ENCODE assay signal across 9 cellular contexts in the genomic region with DNA sequence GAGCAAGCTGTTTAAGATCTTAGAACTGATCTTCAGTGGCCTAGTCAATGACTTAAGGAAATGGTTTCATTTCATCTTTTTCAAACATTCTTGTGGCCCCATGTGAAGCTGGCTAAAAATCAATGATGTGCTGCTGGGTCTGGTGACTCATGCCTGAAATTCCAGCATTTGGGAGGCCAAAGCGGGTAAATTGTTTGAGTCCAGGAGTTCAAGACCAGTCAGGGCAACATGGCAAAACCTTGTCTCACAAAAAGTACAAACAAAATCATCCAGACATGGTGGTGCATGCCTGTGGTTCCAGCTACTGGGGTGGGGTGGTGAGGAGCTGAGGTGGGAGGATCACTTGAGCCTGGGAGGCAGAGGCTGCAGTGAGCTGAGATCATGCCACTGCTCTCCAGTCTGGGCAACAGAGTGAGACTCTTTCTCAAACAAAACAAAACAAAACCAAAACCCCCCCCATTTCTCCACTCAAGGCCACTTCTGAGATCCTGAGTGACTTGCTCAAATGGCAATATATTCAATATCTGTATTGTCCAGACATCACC. TPM values are rescaled to one million over a fixed set of nuclear protein-coding genes. Genes with fewer than 3 reads are reported as not detected.
DNase-seq lines count a peak whose midpoint lies in the region; ATAC-seq and TF ChIP-seq lines count a peak whose summit lies in the region.
"Had no signal": no experiment of that assay in that cellular context is flagged by ENCODE, and none has a peak within 500 bp of the region (broad histone marks: within the 10 kb centered on the region; RNA-seq: fewer than 3 reads in every experiment).

No MANE protein-coding gene starts in this region.

- H3K27me3 ChIP-seq in right atrium auricular region (no peaks in the 10 kb centered on the region), muscle layer of duodenum (ENCODE audit: low read depth, low read length) (no peaks in the 10 kb centered on the region), BE2C (no peaks in the 10 kb centered on the region), prostate gland (replicated peaks; ENCODE audit: insufficient read depth) (no peaks in the 10 kb centered on the region)

- no peak overlapping the region for H3K4me3 Mint-ChIP-seq in MCF 10A (ENCODE audit: unreplicated experiment)
- H3K4me3 Mint-ChIP-seq: WTC11 had no signal

- H3K27ac ChIP-seq in right atrium auricular region (peak overlapping the region; percentile 21 to 69), muscle layer of duodenum (ENCODE audit: low read length) (peak overlapping the region; percentile 35), prostate gland (peak overlapping the region in 1 of 2 donors; percentile 8)

- WGBS in prostate gland, result 72% methylated on average over 1 of the region's 1 CpG

- H3K9me3 ChIP-seq in right atrium auricular region (no peaks in the 10 kb centered on the region), muscle layer of duodenum (ENCODE audit: control insufficient read depth in 1 of 2, low read length in 2 of 2) (no peaks in the 10 kb centered on the region), BE2C (no peaks in the 10 kb centered on the region), prostate gland (no peaks in the 10 kb centered on the region)

- POLR2A ChIA-PET in MCF 10A (lab: Yijun Ruan, JAX), result interaction anchor here (0.7 to 1.9 kb wide), 4 partner anchors 16 to 47 kb away, joined by 3 to 4 read pairs (median 4); no protein-coding TSS in a partner anchor

- no peaks in the 10 kb centered on the region for H3K27me3 Mint-ChIP-seq in MCF 10A (ENCODE audit: insufficient read depth, unreplicated experiment)

- DNase-seq in right atrium auricular region (ENCODE audit: low spot score) (peak; percentile 63), left ventricle myocardium superior (no peak), MCF 10A (ENCODE audit: unreplicated experiment) (peak; percentile 63), BE2C (no peak), NCI-H1930 (lab: John Stamatoyannopoulos, UW) (no peak), prostate gland (ENCODE audit: low spot score) (no peak)
- no peak for DNase-seq in activated naive CD4-positive, alpha-beta T cell treated with Interleukin-2 at 50 U/mL for 16 hours

- peaks cover 0 to 36% of the 10 kb centered on the region in 2 donors for H3K4me1 ChIP-seq in right atrium auricular region
- H3K4me1 ChIP-seq in muscle layer of duodenum (ENCODE audit: control insufficient read depth in 1 of 2, insufficient read depth in 2 of 2, low read length in 2 of 2), result peaks cover 7 to 11% of the 10 kb centered on the region in 2 donors
- no peaks in the 10 kb centered on the region; the same call in 1 of the 2 replicates for H3K4me1 ChIP-seq in BE2C
- no peaks in the 10 kb centered on the region for H3K4me1 ChIP-seq in prostate gland (replicated peaks)

- H3K4me3 ChIP-seq in right atrium auricular region (no peak overlapping the region), muscle layer of duodenum (ENCODE audit: low read depth in 1 of 2, low read length in 2 of 2) (no peak overlapping the region), BE2C (ENCODE audit: low read depth, low read length) (no peak overlapping the region), prostate gland (no peak overlapping the region)

- no peaks in the 10 kb centered on the region for H3K36me3 Mint-ChIP-seq in MCF 10A (ENCODE audit: insufficient read depth, unreplicated experiment)
- H3K36me3 Mint-ChIP-seq: WTC11 had no signal

- intact Hi-C loops in left ventricle myocardium superior (cut with micrococcal nuclease) (no loop called here), MCF 10A (cut with micrococcal nuclease) (no loop called here), prostate gland (cut with DNase I) (no loop called here)

- no peak for TF ChIP-seq CTCF in right atrium auricular region (IDR thresholded peaks at IDR 0.05)
- TF ChIP-seq CTCF in MCF 10A (IDR thresholded peaks at IDR 0.05; ENCODE audit: unreplicated experiment), result no peak
- no peak for TF ChIP-seq CTCF in BE2C (IDR thresholded peaks at IDR 0.05; ENCODE audit: low read depth, low read length)
- TF ChIP-seq CTCF in prostate gland (IDR thresholded peaks at IDR 0.05), result no peak

- H3K27ac Mint-ChIP-seq in MCF 10A (ENCODE audit: low read depth, unreplicated experiment), result no peak overlapping the region
- H3K27ac Mint-ChIP-seq: WTC11 had no signal

- no peak for ATAC-seq in left ventricle myocardium superior
- ATAC-seq: WTC11 had no signal

- BruUV-seq in MCF 10A (replicated peaks; lab: Mats Ljungman, UMichigan), result no TSS peak

- H3K36me3 ChIP-seq in right atrium auricular region, result no peaks in the 10 kb centered on the region
- peaks cover 0 to 12% of the 10 kb centered on the region in 2 donors for H3K36me3 ChIP-seq in muscle layer of duodenum (ENCODE audit: control insufficient read depth in 1 of 2, insufficient read depth in 2 of 2, low read length in 2 of 2)
- no peaks in the 10 kb centered on the region for H3K36me3 ChIP-seq in BE2C
- H3K36me3 ChIP-seq in prostate gland, result no peaks in the 10 kb centered on the region

- H3K9me3 Mint-ChIP-seq in MCF 10A (ENCODE audit: unreplicated experiment), result no peaks in the 10 kb centered on the region

- CTCF ChIA-PET in MCF 10A (lab: Yijun Ruan, JAX), result interaction anchor here (0.6 to 8.1 kb wide), 3 partner anchors 18 to 49 kb away, joined by 3 to 43 read pairs (median 5); partner anchors contain the start of gene COL1A1

- TF ChIP-seq POLR2A in prostate gland (IDR thresholded peaks at IDR 0.05), result no peak

- H3K4me1 Mint-ChIP-seq in MCF 10A (ENCODE audit: insufficient read depth, unreplicated experiment), result peaks cover 44% of the 10 kb centered on the region

RNA-seq across cellular contexts. Expression of gene COL1A1, which starts 17.4 kb away (rescaled TPM):
- total RNA-seq in right atrium auricular region, result 100 to 1,000 TPM in 1 of 2 donors, 10 to 100 TPM in 1; 19.8 to 180 TPM
- 26.8 TPM for total RNA-seq in left ventricle myocardium superior
- total RNA-seq in MCF 10A (2022), result 3.4 and 4.5 TPM in 2 replicates
- polyA plus RNA-seq in BE2C (2012; ENCODE audit: insufficient read depth, insufficient read length, low read depth), result 0.80 TPM
- total RNA-seq in prostate gland, result 10 to 100 TPM; 21.5 to 81.0 TPM

RNA-seq across cellular contexts. Expression of gene SGCA, which starts 53.0 kb away (rescaled TPM):
- total RNA-seq in right atrium auricular region (100 to 1,000 TPM; 120 to 207 TPM), left ventricle myocardium superior (155 TPM), MCF 10A (2022) (not detected in 2 replicates), prostate gland (10 to 100 TPM; 13.9 to 19.4 TPM)
- polyA plus RNA-seq in BE2C (2012; ENCODE audit: insufficient read depth, insufficient read length, low read depth), result 0.65 TPM

RNA-seq across cellular contexts. Expression of gene TMEM92, which starts 55.4 kb away (rescaled TPM):
- not detected for total RNA-seq in right atrium auricular region
- not detected for total RNA-seq in left ventricle myocardium superior
- 1.1 and 1.5 TPM in 2 replicates for total RNA-seq in MCF 10A (2022)
- not detected for polyA plus RNA-seq in BE2C (2012; ENCODE audit: insufficient read depth, insufficient read length, low read depth)
- total RNA-seq in prostate gland, result under 1 TPM; 0.91 to 0.96 TPM

Comparison
In these comparisons a context has a peak if more than half of its experiments do, and no peak if none do; other contexts are left out.
1. DNase-seq: peak in right atrium auricular region (single experiment) and MCF 10A (single experiment); none in left ventricle myocardium superior (single experiment), BE2C (single experiment), NCI-H1930 (0 of 2), activated naive CD4-positive, alpha-beta T cell treated with Interleukin-2 at 50 U/mL for 16 hours (single experiment) and prostate gland (single experiment).
2. RNA of gene SGCA, which starts 53.0 kb away (total RNA-seq): 120 to 207 TPM in right atrium auricular region, 155 TPM in left ventricle myocardium superior (single experiment) and 13.9 to 19.4 TPM in prostate gland; not detected in MCF 10A; every median in the first group is over 10 times any median in the second.